ENCODE assay signal across 30 cellular contexts in genomic region chr17:74720506-74720905, GRCh38. TPM values are rescaled to one million over a fixed set of nuclear protein-coding genes. Genes with fewer than 3 reads are reported as not detected.
A peak's percentile ranks its signal among the peaks of the same experiment; 100 is the strongest.
DNase-seq lines count a peak whose midpoint lies in the region; ATAC-seq and TF ChIP-seq lines count a peak whose summit lies in the region.
"Had no signal": no experiment of that assay in that cellular context is flagged by ENCODE, and none has a peak within 500 bp of the region (broad histone marks: within the 10 kb centered on the region; RNA-seq: fewer than 3 reads in every experiment).

No MANE protein-coding gene starts in this region.

- H3K9me3 Mint-ChIP-seq in natural killer cell = no peaks in the 10 kb centered on the region
- H3K9me3 Mint-ChIP-seq in natural killer cell treated with Interleukin-12 subunit alpha and Interleukin-12 subunit beta and Interleukin-15 and Interleukin-18, amount 100 ng/mL, for 72 hours = no peaks in the 10 kb centered on the region
- H3K9me3 Mint-ChIP-seq: CD4-positive, alpha-beta memory T cell; CD4-positive, alpha-beta T cell; CD4-positive, CD25-positive, alpha-beta regulatory T cell; CD8-positive, alpha-beta memory T cell; CD8-positive, alpha-beta T cell had no signal

- peak; percentile 50 to 94 (median 53) for ATAC-seq in natural killer cell
- ATAC-seq in natural killer cell treated with Interleukin-12 subunit alpha and Interleukin-12 subunit beta and Interleukin-15 and Interleukin-18, amount 100 ng/mL, for 72 hours = peak in 1 of 2 donors; percentile 67
- ATAC-seq: A549; CD8-positive, alpha-beta T cell had no signal

- DNase-seq in natural killer cell (no peak), NCI-H1092 (lab: John Stamatoyannopoulos, UW) (no peak), NCI-H2107 treated with DMSO at 0.1 percent for 48 hours (lab: John Stamatoyannopoulos, UW; ENCODE audit: unreplicated experiment) (no peak)
- DNase-seq in natural killer cell treated with Interleukin-12 subunit alpha and Interleukin-12 subunit beta and Interleukin-15 and Interleukin-18, amount 100 ng/mL, for 72 hours (ENCODE audit: low spot score) = no peak
- DNase-seq: 8988T; ACHN; AML-193; BE2C; C1 segment of cervical spinal cord; Caco-2; Calu3; CD4-positive, alpha-beta memory T cell; CD4-positive, alpha-beta T cell; CD4-positive, CD25-positive, alpha-beta regulatory T cell; CD8-positive, alpha-beta memory T cell; CD8-positive, alpha-beta T cell; COR-L47; DMS 273 treated with DMSO at 0.1 percent for 48 hours; DMS153; DMS53; DMS79; DMS79 treated with DMSO at 0.1 percent for 48 hours; DND-41; EL had no signal

- H3K27me3 Mint-ChIP-seq in natural killer cell (ENCODE audit: low read depth in 2 of 2) = peaks cover 6 to 13% of the 10 kb centered on the region in 2 donors
- H3K27me3 Mint-ChIP-seq in natural killer cell treated with Interleukin-12 subunit alpha and Interleukin-12 subunit beta and Interleukin-15 and Interleukin-18, amount 100 ng/mL, for 72 hours = peaks cover 13 to 16% of the 10 kb centered on the region in 2 donors
- H3K27me3 Mint-ChIP-seq: CD4-positive, alpha-beta T cell had no signal

- intact Hi-C loops in natural killer cell (cut with micrococcal nuclease) = no loop called here

- no peaks in the 10 kb centered on the region for H3K36me3 Mint-ChIP-seq in natural killer cell
- H3K36me3 Mint-ChIP-seq in natural killer cell treated with Interleukin-12 subunit alpha and Interleukin-12 subunit beta and Interleukin-15 and Interleukin-18, amount 100 ng/mL, for 72 hours = no peaks in the 10 kb centered on the region
- H3K36me3 Mint-ChIP-seq: CD14-positive monocyte; CD4-positive, alpha-beta memory T cell; CD4-positive, CD25-positive, alpha-beta regulatory T cell; CD8-positive, alpha-beta T cell had no signal

- H3K4me3 Mint-ChIP-seq in natural killer cell = peak overlapping the region; percentile 4
- peak overlapping the region; percentile 35 for H3K4me3 Mint-ChIP-seq in natural killer cell treated with Interleukin-12 subunit alpha and Interleukin-12 subunit beta and Interleukin-15 and Interleukin-18, amount 100 ng/mL, for 72 hours
- H3K4me3 Mint-ChIP-seq: B cell; CD14-positive monocyte; CD4-positive, alpha-beta memory T cell; CD4-positive, alpha-beta T cell; CD4-positive, CD25-positive, alpha-beta regulatory T cell; CD8-positive, alpha-beta memory T cell; CD8-positive, alpha-beta T cell had no signal

- TF ChIP-seq CTCF in natural killer cell (IDR thresholded peaks at IDR 0.05) = no peak

- peaks cover 34 to 36% of the 10 kb centered on the region in 2 donors for H3K4me1 Mint-ChIP-seq in natural killer cell
- peaks cover 13 to 31% of the 10 kb centered on the region in 2 donors for H3K4me1 Mint-ChIP-seq in natural killer cell treated with Interleukin-12 subunit alpha and Interleukin-12 subunit beta and Interleukin-15 and Interleukin-18, amount 100 ng/mL, for 72 hours (ENCODE audit: low read depth in 2 of 2)
- H3K4me1 Mint-ChIP-seq: B cell; CD14-positive monocyte; CD8-positive, alpha-beta memory T cell had no signal

- H3K27ac Mint-ChIP-seq in natural killer cell = no peak overlapping the region
- H3K27ac Mint-ChIP-seq in natural killer cell treated with Interleukin-12 subunit alpha and Interleukin-12 subunit beta and Interleukin-15 and Interleukin-18, amount 100 ng/mL, for 72 hours = no peak overlapping the region
- H3K27ac Mint-ChIP-seq: B cell; CD4-positive, alpha-beta memory T cell; CD4-positive, alpha-beta T cell; CD4-positive, CD25-positive, alpha-beta regulatory T cell; CD8-positive, alpha-beta memory T cell; CD8-positive, alpha-beta T cell had no signal

RNA-seq across cellular contexts. Expression of gene CD300LF, which starts 7.8 kb away (rescaled TPM):
- 10 to 100 TPM in 1 of 3 donors, 1 to 10 TPM in 2; 1.9 to 10.6 (median 8.7) TPM for total RNA-seq in natural killer cell
- total RNA-seq in natural killer cell treated with Interleukin-12 subunit alpha and Interleukin-12 subunit beta and Interleukin-15 and Interleukin-18, amount 100 ng/mL, for 72 hours = 1 to 10 TPM in 1 of 2 donors, not detected in 1; 2.2 TPM
- total RNA-seq: A172; A673; Calu3; CD8-positive, alpha-beta memory T cell; CD8-positive, alpha-beta T cell; Daoy had no signal

RNA-seq across cellular contexts. Expression of gene RAB37, which starts 16.6 kb away (rescaled TPM):
- 100 to 1,000 TPM; 150 to 184 (median 169) TPM for total RNA-seq in natural killer cell
- total RNA-seq in natural killer cell treated with Interleukin-12 subunit alpha and Interleukin-12 subunit beta and Interleukin-15 and Interleukin-18, amount 100 ng/mL, for 72 hours = 1 to 10 TPM; 1.3 to 3.3 TPM
- total RNA-seq: A172, A673, Daoy had no signal

RNA-seq across cellular contexts. Expression of gene NHERF1, which starts 27.9 kb away (rescaled TPM):
- 100 to 1,000 TPM; 323 to 372 (median 362) TPM for total RNA-seq in natural killer cell
- 100 to 1,000 TPM; 159 to 187 TPM for total RNA-seq in natural killer cell treated with Interleukin-12 subunit alpha and Interleukin-12 subunit beta and Interleukin-15 and Interleukin-18, amount 100 ng/mL, for 72 hours

RNA-seq across cellular contexts. Expression of gene NAT9, which starts 55.6 kb away (rescaled TPM):
- 10 to 100 TPM; 20.0 to 27.2 (median 24.8) TPM for total RNA-seq in natural killer cell
- 10 to 100 TPM; 42.9 to 60.7 TPM for total RNA-seq in natural killer cell treated with Interleukin-12 subunit alpha and Interleukin-12 subunit beta and Interleukin-15 and Interleukin-18, amount 100 ng/mL, for 72 hours

Comparison
In these comparisons a context has a peak if more than half of its experiments do, and no peak if none do; other contexts are left out.
1. RNA of gene RAB37, which starts 16.6 kb away (total RNA-seq): 150 to 184 TPM in natural killer cell; 1.3 to 3.3 TPM in natural killer cell treated with Interleukin-12 subunit alpha and Interleukin-12 subunit beta and Interleukin-15 and Interleukin-18, amount 100 ng/mL, for 72 hours; every median in the first group is over 10 times any median in the second.